ENCODE assay signal across 18 cellular contexts in the genomic region with DNA sequence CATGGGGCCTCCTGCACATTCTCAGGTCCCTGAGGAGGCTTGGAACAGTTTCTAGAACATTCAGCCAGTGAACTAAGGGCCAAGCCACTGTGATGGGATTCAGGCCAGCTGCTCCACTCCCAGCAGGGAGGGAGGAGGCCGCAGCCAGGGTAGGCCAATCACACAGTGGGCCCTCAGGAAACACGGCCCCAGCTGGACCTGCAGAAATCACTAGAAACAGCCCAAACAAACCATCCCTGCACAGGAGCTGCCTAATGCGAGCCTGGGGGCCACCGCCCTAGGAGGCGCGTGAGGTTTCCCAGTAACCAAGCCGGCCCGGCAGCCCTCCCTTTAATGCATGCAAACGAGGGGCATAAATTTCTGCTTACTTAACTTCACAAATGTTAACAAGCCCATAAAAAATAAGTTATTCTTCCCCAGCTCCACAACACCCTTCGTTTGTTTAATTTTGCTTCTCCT. TPM values are rescaled to one million over a fixed set of nuclear protein-coding genes. Genes with fewer than 3 reads are reported as not detected.
DNase-seq lines count a peak whose midpoint lies in the region; ATAC-seq and TF ChIP-seq lines count a peak whose summit lies in the region.
"Had no signal": no experiment of that assay in that cellular context is flagged by ENCODE, and none has a peak within 500 bp of the region (broad histone marks: within the 10 kb centered on the region; RNA-seq: fewer than 3 reads in every experiment).

No MANE protein-coding gene starts in this region.

- H3K27me3 ChIP-seq in body of pancreas = no peaks in the 10 kb centered on the region
- no peaks in the 10 kb centered on the region for H3K27me3 ChIP-seq in BE2C
- no peaks in the 10 kb centered on the region for H3K27me3 ChIP-seq in vagina
- H3K27me3 ChIP-seq: uterus had no signal

- TF ChIP-seq POLR2A in body of pancreas (IDR thresholded peaks at IDR 0.05) (no peak), vagina (IDR thresholded peaks at IDR 0.05) (no peak)

- DNase-seq in ELF-1 (ENCODE audit: low read depth, low spot score) (peak; percentile 35), body of pancreas (peak in 2 of 4 donors; percentile 21 to 30), glutamatergic neuron (peak; percentile 34), mucosa of gallbladder (ENCODE audit: low spot score) (peak; percentile 19), NCI-H1105 (lab: John Stamatoyannopoulos, UW) (no peak), BE2C (no peak), vagina (ENCODE audit: extremely low spot score in 2 of 2) (no peak)
- DNase-seq: activated CD4-positive, alpha-beta memory T cell treated with anti-CD3 and anti-CD28 coated beads, Interleukin-2, amount 10 ng/mL, durations not matched to agents 7 days and 5 days; DMS79 treated with DMSO at 0.1 percent for 48 hours; MV-4-11; NCI-H2081 had no signal

- TF ChIP-seq CTCF in body of pancreas (IDR thresholded peaks at IDR 0.05) = no peak
- no peak for TF ChIP-seq CTCF in glutamatergic neuron (IDR thresholded peaks at IDR 0.05; ENCODE audit: partially characterized antibody, unreplicated experiment)
- no peak for TF ChIP-seq CTCF in BE2C (IDR thresholded peaks at IDR 0.05; ENCODE audit: low read depth, low read length)
- no peak for TF ChIP-seq CTCF in vagina (IDR thresholded peaks at IDR 0.05)

- ATAC-seq in body of pancreas (peak; percentile 31), HG03442 (IDR thresholded peaks at IDR 0.05; ENCODE audit: unreplicated experiment) (no peak)
- ATAC-seq: K562, PC-3 had no signal

- peak overlapping the region; percentile 46 for H3K4me3 Mint-ChIP-seq in glutamatergic neuron (ENCODE audit: unreplicated experiment)
- H3K4me3 Mint-ChIP-seq: activated CD4-positive, alpha-beta memory T cell treated with anti-CD3 and anti-CD28 coated beads, Interleukin-2, amount 10 ng/mL, durations not matched to agents 7 days and 5 days; CD14-positive monocyte; stimulated activated naive CD8-positive, alpha-beta T cell treated with anti-CD3 and anti-CD28 coated beads, Interleukin-15, Interleukin-2, amounts not matched to agents 100 ng/mL and 50 ng/mL, for 24 hours had no signal

- peaks cover 46% of the 10 kb centered on the region for H3K4me1 Mint-ChIP-seq in glutamatergic neuron (ENCODE audit: low read depth, unreplicated experiment)
- H3K4me1 Mint-ChIP-seq: activated CD4-positive, alpha-beta memory T cell treated with anti-CD3 and anti-CD28 coated beads, Interleukin-2, amount 10 ng/mL, durations not matched to agents 7 days and 5 days; CD14-positive monocyte had no signal

- H3K36me3 Mint-ChIP-seq in glutamatergic neuron (ENCODE audit: unreplicated experiment) = no peaks in the 10 kb centered on the region
- H3K36me3 Mint-ChIP-seq: CD14-positive monocyte had no signal

- no peaks in the 10 kb centered on the region for H3K9me3 ChIP-seq in body of pancreas
- H3K9me3 ChIP-seq in BE2C = no peaks in the 10 kb centered on the region
- no peaks in the 10 kb centered on the region for H3K9me3 ChIP-seq in vagina
- H3K9me3 ChIP-seq: uterus had no signal

- H3K27ac Mint-ChIP-seq in glutamatergic neuron (ENCODE audit: unreplicated experiment) = peak overlapping the region; percentile 78
- H3K27ac Mint-ChIP-seq: activated CD4-positive, alpha-beta memory T cell treated with anti-CD3 and anti-CD28 coated beads, Interleukin-2, amount 10 ng/mL, durations not matched to agents 7 days and 5 days; CD14-positive monocyte; stimulated activated naive CD8-positive, alpha-beta T cell treated with anti-CD3 and anti-CD28 coated beads, Interleukin-15, Interleukin-2, amounts not matched to agents 100 ng/mL and 50 ng/mL, for 24 hours had no signal

- H3K36me3 ChIP-seq in body of pancreas (replicated peaks in 1 of 2; ENCODE audit: insufficient read depth in 1 of 2, low read depth in 2 of 2) (no peaks in the 10 kb centered on the region), BE2C (no peaks in the 10 kb centered on the region), vagina (no peaks in the 10 kb centered on the region)
- H3K36me3 ChIP-seq: uterus had no signal

- H3K4me1 ChIP-seq in body of pancreas = no peaks in the 10 kb centered on the region
- H3K4me1 ChIP-seq in BE2C = peaks cover 5% of the 10 kb centered on the region; the same call in 1 of the 2 replicates
- peaks cover 19% of the 10 kb centered on the region for H3K4me1 ChIP-seq in vagina
- H3K4me1 ChIP-seq: uterus had no signal

- 69 to 74% methylated on average over 8 to 9 of the region's 10 CpGs for WGBS in body of pancreas, 2 donors

- peaks cover 8% of the 10 kb centered on the region for H3K9me3 Mint-ChIP-seq in glutamatergic neuron (ENCODE audit: unreplicated experiment)
- H3K9me3 Mint-ChIP-seq: activated CD4-positive, alpha-beta memory T cell treated with anti-CD3 and anti-CD28 coated beads, Interleukin-2, amount 10 ng/mL, durations not matched to agents 7 days and 5 days; CD14-positive monocyte; stimulated activated naive CD8-positive, alpha-beta T cell treated with anti-CD3 and anti-CD28 coated beads, Interleukin-15, Interleukin-2, amounts not matched to agents 100 ng/mL and 50 ng/mL, for 24 hours had no signal

- H3K4me3 ChIP-seq in body of pancreas (no peak overlapping the region), BE2C (ENCODE audit: low read depth, low read length) (no peak overlapping the region), vagina (no peak overlapping the region)
- H3K4me3 ChIP-seq: K562, uterus had no signal

- intact Hi-C loops in body of pancreas (cut with DNase I) (no loop called here), vagina (cut with DNase I) (no loop called here)

- H3K27ac ChIP-seq in body of pancreas (no peak overlapping the region), vagina (no peak overlapping the region)
- H3K27ac ChIP-seq: HL-60, uterus had no signal

- peaks cover 8% of the 10 kb centered on the region for H3K27me3 Mint-ChIP-seq in glutamatergic neuron (ENCODE audit: unreplicated experiment)
- H3K27me3 Mint-ChIP-seq: stimulated activated naive CD8-positive, alpha-beta T cell treated with anti-CD3 and anti-CD28 coated beads, Interleukin-15, Interleukin-2, amounts not matched to agents 100 ng/mL and 50 ng/mL, for 24 hours had no signal

RNA-seq across cellular contexts. Expression of a gene that starts 25.8 kb away (rescaled TPM):
- total RNA-seq in body of pancreas = 1 to 10 TPM in 1 of 2 donors, not detected in 1; 1.6 TPM
- 7.3 TPM for total RNA-seq in glutamatergic neuron (ENCODE audit: unreplicated experiment)
- total RNA-seq in mucosa of gallbladder = 31.2 TPM
- 0.31 TPM for polyA plus RNA-seq in BE2C (2012; ENCODE audit: insufficient read depth, insufficient read length, low read depth)
- not detected for total RNA-seq in vagina
- total RNA-seq: K562 had no signal
- polyA plus RNA-seq: CD14-positive monocyte, K562 had no signal

Comparison
In these comparisons a context has a peak if more than half of its experiments do, and no peak if none do; other contexts are left out.
1. DNase-seq: peak in ELF-1 (single experiment), glutamatergic neuron (single experiment) and mucosa of gallbladder (single experiment); none in NCI-H1105 (single experiment), BE2C (single experiment) and vagina (0 of 2).